16 cellular contexts compared by ENCODE assay signal in the genomic region with DNA sequence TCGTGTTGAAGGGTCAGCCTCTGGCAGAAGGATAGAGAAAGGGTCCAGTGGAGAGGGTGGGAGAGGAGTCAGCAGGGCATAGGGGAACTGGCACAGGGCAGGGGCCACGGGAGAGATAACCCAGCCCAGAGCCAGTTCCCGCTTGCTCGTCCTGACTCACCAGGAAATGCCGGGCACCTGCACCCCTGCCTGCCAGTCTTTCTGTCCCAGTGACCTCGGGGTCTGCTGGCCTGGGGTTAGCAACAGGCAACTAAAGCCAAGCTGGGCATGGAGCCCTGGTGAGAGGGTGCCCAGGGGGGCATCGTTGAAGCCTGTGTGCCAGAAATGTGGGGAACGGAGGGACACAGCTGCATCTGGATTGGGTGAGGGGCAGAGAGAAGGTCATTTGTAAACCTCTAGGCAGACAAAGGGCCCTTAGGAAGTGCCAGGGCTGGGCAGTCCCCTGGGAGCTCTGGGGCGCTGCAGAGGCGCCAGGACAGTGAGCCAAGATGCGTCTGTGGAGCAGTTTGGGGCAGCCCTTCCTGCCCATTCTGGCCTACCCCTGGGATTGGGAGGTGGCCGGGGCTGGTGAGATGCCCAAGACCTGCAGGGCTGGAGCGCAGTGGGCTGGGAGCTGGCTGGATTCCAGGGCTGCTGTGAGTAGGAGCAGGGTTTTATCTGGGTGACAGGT. TPM values are rescaled to one million over a fixed set of nuclear protein-coding genes. Genes with fewer than 3 reads are reported as not detected.
A peak's percentile ranks its signal among the peaks of the same experiment; 100 is the strongest.
DNase-seq lines count a peak whose midpoint lies in the region; ATAC-seq and TF ChIP-seq lines count a peak whose summit lies in the region.
"Had no signal": no experiment of that assay in that cellular context is flagged by ENCODE, and none has a peak within 500 bp of the region (broad histone marks: within the 10 kb centered on the region; RNA-seq: fewer than 3 reads in every experiment).

No MANE protein-coding gene starts in this region.

- DNase-seq in HT-29 (ENCODE audit: low spot score) (peak; percentile 80), RWPE2 (ENCODE audit: low spot score) (peak; percentile 88), kidney tubule cell (ENCODE audit: low spot score) (peak; percentile 80), superior temporal gyrus (ENCODE audit: extremely low spot score) (peak; percentile 36)
- DNase-seq in activated CD4-positive, alpha-beta T cell treated with anti-CD3 and anti-CD28 coated beads, Interleukin-2, amount 10 ng/mL, durations not matched to agents 7 days and 5 days: no peak
- no peak for DNase-seq in stimulated activated CD4-positive, alpha-beta T cell treated with anti-CD3 and anti-CD28 coated beads, Interleukin-4, amount 100 ng/mL, for 24 hours
- no peak for DNase-seq in activated naive CD4-positive, alpha-beta T cell treated with anti-CD3 and anti-CD28 coated beads, Interleukin-2, amount 50 U/mL, for 16 hours
- DNase-seq: activated CD4-positive, alpha-beta T cell treated with anti-CD3 and anti-CD28 coated beads for 4 hours; activated effector memory CD4-positive, alpha-beta T cell treated with Interleukin-2 at 50 U/mL for 16 hours; cerebellar nuclear complex; DMS 273 treated with DMSO at 0.1 percent for 48 hours; NCI-H69; stimulated activated CD4-positive, alpha-beta T cell treated with anti-CD3 and anti-CD28 coated beads, Interleukin-1b, Interleukin-23, amount 100 ng/mL, for 48 hours had no signal

- H3K27me3 Mint-ChIP-seq in activated CD4-positive, alpha-beta T cell treated with anti-CD3 and anti-CD28 coated beads, Interleukin-2, amount 10 ng/mL, durations not matched to agents 7 days and 5 days: peaks cover 7% of the 10 kb centered on the region

- peaks cover 6% of the 10 kb centered on the region for H3K36me3 ChIP-seq in RWPE2 (ENCODE audit: low read depth)
- H3K36me3 ChIP-seq: neural progenitor cell had no signal

- no peaks in the 10 kb centered on the region for H3K9me3 Mint-ChIP-seq in activated CD4-positive, alpha-beta T cell treated with anti-CD3 and anti-CD28 coated beads, Interleukin-2, amount 10 ng/mL, durations not matched to agents 7 days and 5 days
- H3K9me3 Mint-ChIP-seq: neural progenitor cell had no signal

- H3K4me3 Mint-ChIP-seq in activated CD4-positive, alpha-beta T cell treated with anti-CD3 and anti-CD28 coated beads, Interleukin-2, amount 10 ng/mL, durations not matched to agents 7 days and 5 days: no peak overlapping the region
- H3K4me3 Mint-ChIP-seq: neural progenitor cell had no signal

- CTCF ChIA-PET in activated CD4-positive, alpha-beta T cell treated with anti-CD3 and anti-CD28 coated beads, Interleukin-2, amount 10 ng/mL, durations not matched to agents 7 days and 5 days (lab: Charles Lee): interaction anchor here (0.5 to 0.6 kb wide), 2 partner anchors 71 to 676 kb away, joined by 3 read pairs; no protein-coding TSS in a partner anchor

- H3K9me3 ChIP-seq in RWPE2 (ENCODE audit: severe bottlenecking): no peaks in the 10 kb centered on the region

- H3K36me3 Mint-ChIP-seq in activated CD4-positive, alpha-beta T cell treated with anti-CD3 and anti-CD28 coated beads, Interleukin-2, amount 10 ng/mL, durations not matched to agents 7 days and 5 days (ENCODE audit: low read depth): no peaks in the 10 kb centered on the region
- H3K36me3 Mint-ChIP-seq: neural progenitor cell had no signal

- no peaks in the 10 kb centered on the region for H3K27me3 ChIP-seq in RWPE2 (ENCODE audit: insufficient read depth, poor library complexity, severe bottlenecking)

- H3K4me1 ChIP-seq in RWPE2 (ENCODE audit: insufficient read depth, poor library complexity, severe bottlenecking): peaks cover 48% of the 10 kb centered on the region
- H3K4me1 ChIP-seq: neural progenitor cell had no signal

- no peak overlapping the region for H3K27ac Mint-ChIP-seq in activated CD4-positive, alpha-beta T cell treated with anti-CD3 and anti-CD28 coated beads, Interleukin-2, amount 10 ng/mL, durations not matched to agents 7 days and 5 days
- H3K27ac Mint-ChIP-seq: neural progenitor cell had no signal

- ATAC-seq in RWPE2 (ENCODE audit: low read depth) (peak; percentile 52), GM19035 (IDR thresholded peaks at IDR 0.05; ENCODE audit: unreplicated experiment) (no peak)

- POLR2A ChIA-PET in activated CD4-positive, alpha-beta T cell treated with anti-CD3 and anti-CD28 coated beads, Interleukin-2, amount 10 ng/mL, durations not matched to agents 7 days and 5 days (lab: Charles Lee): no interaction called here

- no peak overlapping the region for H3K4me3 ChIP-seq in RWPE2 (ENCODE audit: severe bottlenecking)
- H3K4me3 ChIP-seq: neural progenitor cell had no signal

- no peaks in the 10 kb centered on the region for H3K4me1 Mint-ChIP-seq in activated CD4-positive, alpha-beta T cell treated with anti-CD3 and anti-CD28 coated beads, Interleukin-2, amount 10 ng/mL, durations not matched to agents 7 days and 5 days

- H3K27ac ChIP-seq in RWPE2 (ENCODE audit: poor library complexity, severe bottlenecking): peak overlapping the region; percentile 94
- H3K27ac ChIP-seq: HL-60, neural progenitor cell had no signal

- no peak for TF ChIP-seq CTCF in RWPE2 (IDR thresholded peaks at IDR 0.05; ENCODE audit: poor library complexity, severe bottlenecking)

RNA-seq across cellular contexts. Expression of a gene that starts 5.5 kb away (rescaled TPM):
- 145 and 168 TPM in 2 replicates for total RNA-seq in HT-29 (2014; rRNA removed; shearing (Covaris generic))
- under 1 TPM in 1 of 2 experiments, not detected in 1; 0.60 TPM for total RNA-seq in activated CD4-positive, alpha-beta T cell treated with anti-CD3 and anti-CD28 coated beads, Interleukin-2, amount 10 ng/mL, durations not matched to agents 7 days and 5 days

RNA-seq across cellular contexts. Expression of a gene that starts 34.2 kb away (rescaled TPM):
- 3.9 and 6.2 TPM in 2 replicates for total RNA-seq in HT-29 (2014; rRNA removed; shearing (Covaris generic))
- total RNA-seq in activated CD4-positive, alpha-beta T cell treated with anti-CD3 and anti-CD28 coated beads, Interleukin-2, amount 10 ng/mL, durations not matched to agents 7 days and 5 days: not detected

RNA-seq across cellular contexts. Expression of a gene that starts 44.8 kb away (rescaled TPM):
- total RNA-seq in HT-29 (2014; rRNA removed; shearing (Covaris generic)): not detected in 2 replicates
- total RNA-seq in activated CD4-positive, alpha-beta T cell treated with anti-CD3 and anti-CD28 coated beads, Interleukin-2, amount 10 ng/mL, durations not matched to agents 7 days and 5 days: not detected

Comparison
In these comparisons a context has a peak if more than half of its experiments do, and no peak if none do; other contexts are left out.
1. DNase-seq: peak in HT-29 (single experiment), RWPE2 (single experiment), kidney tubule cell (single experiment) and superior temporal gyrus (single experiment); none in activated CD4-positive, alpha-beta T cell treated with anti-CD3 and anti-CD28 coated beads, Interleukin-2, amount 10 ng/mL, durations not matched to agents 7 days and 5 days (single experiment), stimulated activated CD4-positive, alpha-beta T cell treated with anti-CD3 and anti-CD28 coated beads, Interleukin-4, amount 100 ng/mL, for 24 hours (single experiment) and activated naive CD4-positive, alpha-beta T cell treated with anti-CD3 and anti-CD28 coated beads, Interleukin-2, amount 50 U/mL, for 16 hours (single experiment).
2. RNA of a gene that starts 5.5 kb away (total RNA-seq): 145 to 168 TPM in HT-29; 0.60 TPM in activated CD4-positive, alpha-beta T cell treated with anti-CD3 and anti-CD28 coated beads, Interleukin-2, amount 10 ng/mL, durations not matched to agents 7 days and 5 days; every median in the first group is over 10 times any median in the second.